ENCODE assay signal across 23 cellular contexts in genomic region chr20:50015636-50015992, GRCh38. TPM values are rescaled to one million over a fixed set of nuclear protein-coding genes. Genes with fewer than 3 reads are reported as not detected.
DNase-seq lines count a peak whose midpoint lies in the region; TF ChIP-seq lines count a peak whose summit lies in the region.
"Had no signal": no experiment of that assay in that cellular context is flagged by ENCODE, and none has a peak within 500 bp of the region (broad histone marks: within the 10 kb centered on the region; RNA-seq: fewer than 3 reads in every experiment).

No MANE protein-coding gene starts in this region.

- peak in 1 of 2 experiments; percentile 60 for DNase-seq in SJSA1 (ENCODE audit: low read depth in 1 of 2, low spot score in 2 of 2)
- DNase-seq in hepatocyte (ENCODE audit: low spot score) = no peak
- no peak for DNase-seq in NCI-H187 (lab: John Stamatoyannopoulos, UW)
- no peak for DNase-seq in AG20443 (ENCODE audit: low spot score)
- no peak for DNase-seq in DMS114 treated with DMSO at 0.1 percent for 48 hours (lab: John Stamatoyannopoulos, UW; ENCODE audit: unreplicated experiment)
- no peak for DNase-seq in NCI-H526 treated with DMSO at 0.1 percent for 48 hours (lab: John Stamatoyannopoulos, UW)
- DNase-seq: activated B cell treated with CpG ODN at 0.5 μM for 24 hours; activated naive CD4-positive, alpha-beta T cell treated with anti-CD3 and anti-CD28 coated beads for 36 hours; caudate nucleus; CD4-positive, CD25-positive, alpha-beta regulatory T cell; cortex of kidney; H9; hypothalamus; naive B cell; NCI-H1092 treated with DMSO at 0.1 percent for 48 hours; NCI-H187 treated with DMSO at 0.1 percent for 48 hours; NCI-H510A treated with DMSO at 0.1 percent for 48 hours; SHP77; stimulated activated CD4-positive, alpha-beta T cell treated with anti-CD3 and anti-CD28 coated beads, Interleukin-2, amount 100 ng/mL, for 48 hours; T1000 had no signal

- no peaks in the 10 kb centered on the region for H3K79me2 ChIP-seq in hepatocyte

- H3K9me3 ChIP-seq in SJSA1 (replicated peaks) (no peaks in the 10 kb centered on the region), hepatocyte (ENCODE audit: low read depth) (no peaks in the 10 kb centered on the region)
- H3K9me3 ChIP-seq: gastroesophageal sphincter had no signal

- no peak overlapping the region for H3K9ac ChIP-seq in rectal smooth muscle tissue (ENCODE audit: low read length)

- no peaks in the 10 kb centered on the region for H3K27me3 ChIP-seq in SJSA1 (replicated peaks)
- no peaks in the 10 kb centered on the region for H3K27me3 ChIP-seq in hepatocyte
- no peaks in the 10 kb centered on the region for H3K27me3 ChIP-seq in rectal smooth muscle tissue (ENCODE audit: control insufficient read depth, insufficient read depth, low read length)

- peaks cover 69% of the 10 kb centered on the region for H3K4me1 ChIP-seq in SJSA1 (replicated peaks)
- H3K4me1 ChIP-seq in hepatocyte (ENCODE audit: insufficient read depth) = peaks cover 44% of the 10 kb centered on the region
- peaks cover 12% of the 10 kb centered on the region for H3K4me1 ChIP-seq in rectal smooth muscle tissue (ENCODE audit: control insufficient read depth, insufficient read depth, low read length)

- no peaks in the 10 kb centered on the region; the same call in 1 of the 2 replicates for H3K36me3 ChIP-seq in SJSA1
- H3K36me3 ChIP-seq in hepatocyte (replicated peaks; ENCODE audit: insufficient read depth, low read depth) = no peaks in the 10 kb centered on the region
- no peaks in the 10 kb centered on the region for H3K36me3 ChIP-seq in rectal smooth muscle tissue (ENCODE audit: control insufficient read depth, insufficient read depth, low read length)
- H3K36me3 ChIP-seq: gastroesophageal sphincter had no signal

- H3K4me3 ChIP-seq in SJSA1 (peak overlapping the region; percentile 7; the same call in 1 of the 2 replicates), hepatocyte (no peak overlapping the region), rectal smooth muscle tissue (ENCODE audit: low read length) (peak overlapping the region; percentile 32)
- H3K4me3 ChIP-seq: gastroesophageal sphincter had no signal

- H3K4me2 ChIP-seq in hepatocyte = peak overlapping the region; percentile 51

- H3K27ac ChIP-seq in C4-2B = peak overlapping the region; percentile 7; the same call in 1 of the 2 replicates
- H3K27ac ChIP-seq in SJSA1 = peak overlapping the region; percentile 41
- peak overlapping the region; percentile 65 for H3K27ac ChIP-seq in hepatocyte
- peak overlapping the region; percentile 14 for H3K27ac ChIP-seq in rectal smooth muscle tissue (ENCODE audit: low read depth, low read length)
- H3K27ac ChIP-seq: gastroesophageal sphincter had no signal

- H2AFZ ChIP-seq in hepatocyte = no peak overlapping the region

- TF ChIP-seq CTCF in C4-2B (conservative IDR thresholded peaks at IDR 0.05) = no peak
- TF ChIP-seq CTCF in hepatocyte (IDR thresholded peaks at IDR 0.05; ENCODE audit: poor library complexity) = no peak

- 64% methylated on average over 8 of the region's 8 CpGs for WGBS in hepatocyte (ENCODE audit: low lambda C conversion rate, missing lambda C conversion rate)

- H4K20me1 ChIP-seq in hepatocyte (ENCODE audit: insufficient read depth, poor library complexity, severe bottlenecking) = no peaks in the 10 kb centered on the region

- no peaks in the 10 kb centered on the region for H3K9me2 ChIP-seq in hepatocyte (replicated peaks; ENCODE audit: insufficient read depth)

RNA-seq across cellular contexts. Expression of gene SNAI1, which starts 32.8 kb away (rescaled TPM):
- 11.4 and 24.2 TPM in 2 replicates for total RNA-seq in SJSA1 (2014; rRNA removed; shearing (Covaris generic))
- 2.9 and 3.0 TPM in 2 replicates for total RNA-seq in hepatocyte
- polyA plus RNA-seq in hepatocyte = 8.4 and 9.8 TPM in 2 replicates

Comparison
In these comparisons a context has a peak if more than half of its experiments do, and no peak if none do; other contexts are left out.
1. H3K27ac ChIP-seq: peak in every context shown above with its lines; median percentile 65 in hepatocyte; 41 in SJSA1; 14 in rectal smooth muscle tissue; 7 in C4-2B.